Comparison of ENCODE assay signal across 10 cellular contexts in genomic region chr2:6909431-6910385, GRCh38. TPM values are rescaled to one million over a fixed set of nuclear protein-coding genes. Genes with fewer than 3 reads are reported as not detected.
DNase-seq lines count a peak whose midpoint lies in the region; ATAC-seq and TF ChIP-seq lines count a peak whose summit lies in the region.
"Had no signal": no experiment of that assay in that cellular context is flagged by ENCODE, and none has a peak within 500 bp of the region (broad histone marks: within the 10 kb centered on the region; RNA-seq: fewer than 3 reads in every experiment).

No MANE protein-coding gene starts in this region.

- H3K4me3 ChIP-seq in GM12865 (ENCODE audit: low read depth, low read length) (no peak overlapping the region), neuronal stem cell (ENCODE audit: low read length in 2 of 2) (no peak overlapping the region), GM23248 (no peak overlapping the region)

- H3K36me3 ChIP-seq in neuronal stem cell (replicated peaks in 1 of 2; ENCODE audit: control insufficient read depth in 2 of 2, insufficient read depth in 2 of 2, low read length in 2 of 2), result no peaks in the 10 kb centered on the region
- H3K36me3 ChIP-seq in GM23248 (ENCODE audit: low read depth), result no peaks in the 10 kb centered on the region

- TF ChIP-seq CTCF in GM12865 (IDR thresholded peaks at IDR 0.05; ENCODE audit: insufficient read depth, low read depth, low read length, missing control alignments), result no peak

- no peak overlapping the region for H3K27ac ChIP-seq in neuronal stem cell (replicated peaks; ENCODE audit: low read length)
- H3K27ac ChIP-seq in GM23248, result no peak overlapping the region

- no peaks in the 10 kb centered on the region for H3F3A ChIP-seq in GM23248 (ENCODE audit: insufficient read depth)

- H2BK15ac ChIP-seq in neuronal stem cell (ENCODE audit: low read length), result no peak overlapping the region

- peak overlapping the region; percentile 98 for H3K27ac Mint-ChIP-seq in activated naive CD8-positive, alpha-beta T cell

- peaks cover 0 to 7% (median 0%) of the 10 kb centered on the region in 3 experiments for H3K27me3 ChIP-seq in neuronal stem cell (ENCODE audit: control insufficient read depth in 3 of 3, insufficient read depth in 3 of 3, low read depth in 1 of 3, low read length in 3 of 3)
- peaks cover 26% of the 10 kb centered on the region for H3K27me3 ChIP-seq in GM23248 (replicated peaks; ENCODE audit: insufficient read depth)

- H4K91ac ChIP-seq in neuronal stem cell (ENCODE audit: low read depth, low read length, poor library complexity), result no peak overlapping the region

- ATAC-seq in GM21390 (IDR thresholded peaks at IDR 0.05; ENCODE audit: unreplicated experiment), result peak; percentile 99
- ATAC-seq in HG03565 (IDR thresholded peaks at IDR 0.05; ENCODE audit: unreplicated experiment), result peak; percentile 99
- ATAC-seq: HCT116 had no signal

- no peak overlapping the region for H2AK5ac ChIP-seq in neuronal stem cell (ENCODE audit: low read depth, low read length)

- H3K4ac ChIP-seq in neuronal stem cell (ENCODE audit: low read length), result no peak overlapping the region

- H3K23ac ChIP-seq in neuronal stem cell (ENCODE audit: low read depth, low read length, poor library complexity), result no peak overlapping the region

- H2BK120ac ChIP-seq in neuronal stem cell (ENCODE audit: low read depth, low read length), result no peak overlapping the region

- no peaks in the 10 kb centered on the region for H3K27me3 Mint-ChIP-seq in activated naive CD8-positive, alpha-beta T cell

- H2AFZ ChIP-seq in neuronal stem cell (ENCODE audit: low read length) (no peak overlapping the region), GM23248 (no peak overlapping the region)

- peak overlapping the region; percentile 84 for H3K4me3 Mint-ChIP-seq in activated naive CD8-positive, alpha-beta T cell

- H2BK12ac ChIP-seq in neuronal stem cell (ENCODE audit: low read length), result no peak overlapping the region

- H3K18ac ChIP-seq in neuronal stem cell (ENCODE audit: low read length), result no peak overlapping the region

- no peak overlapping the region for H3K14ac ChIP-seq in neuronal stem cell (ENCODE audit: low read length)

- no peak overlapping the region for H2BK5ac ChIP-seq in neuronal stem cell (ENCODE audit: low read length)

- H3K4me2 ChIP-seq in neuronal stem cell (ENCODE audit: insufficient read depth, low read length, poor library complexity, severe bottlenecking) (no peak overlapping the region), GM23248 (ENCODE audit: unreplicated experiment) (no peak overlapping the region)

- H3K9ac ChIP-seq in neuronal stem cell (ENCODE audit: low read depth, low read length, poor library complexity), result no peak overlapping the region
- H3K9ac ChIP-seq in GM23248, result no peak overlapping the region

- H3K9me3 Mint-ChIP-seq in activated naive CD8-positive, alpha-beta T cell (ENCODE audit: low read depth), result no peaks in the 10 kb centered on the region

- H3K36me3 Mint-ChIP-seq in activated naive CD8-positive, alpha-beta T cell, result peaks cover 28% of the 10 kb centered on the region

- H3K9me2 ChIP-seq in GM23248 (ENCODE audit: insufficient read depth), result no peaks in the 10 kb centered on the region

- no peaks in the 10 kb centered on the region for H3K79me1 ChIP-seq in neuronal stem cell (ENCODE audit: low read depth, low read length)

- no peaks in the 10 kb centered on the region for H3K9me3 ChIP-seq in neuronal stem cell (replicated peaks in 1 of 2; ENCODE audit: control insufficient read depth in 2 of 2, insufficient read depth in 1 of 2, low read depth in 1 of 2, low read length in 2 of 2)
- H3K9me3 ChIP-seq in GM23248 (ENCODE audit: low read depth), result no peaks in the 10 kb centered on the region

- H4K8ac ChIP-seq in neuronal stem cell (ENCODE audit: low read depth, low read length), result no peak overlapping the region

- no peaks in the 10 kb centered on the region for H4K20me1 ChIP-seq in GM23248 (ENCODE audit: insufficient read depth)

- 100% methylated on average over 3 of the region's 8 CpGs; no CpG with 5 or more reads in 1 of the 2 donors for WGBS in neuronal stem cell (ENCODE audit: extremely low coverage in 2 of 2, insufficient read length in 2 of 2, insufficient replicate concordance in 1 of 2), 2 donors
- WGBS in GM23248 (ENCODE audit: low coverage in 1 of 2, low lambda C conversion rate in 2 of 2, missing lambda C conversion rate in 2 of 2), 2 experiments, result 77 to 81% methylated on average over 8 of the region's 8 CpGs

- peaks cover 93% of the 10 kb centered on the region for H3K4me1 Mint-ChIP-seq in activated naive CD8-positive, alpha-beta T cell (ENCODE audit: low read depth)

- H3K79me2 ChIP-seq in GM23248 (ENCODE audit: insufficient read depth), result no peaks in the 10 kb centered on the region

- DNase-seq in GM12865 (ENCODE audit: low read depth) (peak; percentile 84), neuronal stem cell (ENCODE audit: low spot score) (no peak), mucosa of gallbladder (ENCODE audit: low spot score) (no peak), inferior parietal cortex (ENCODE audit: extremely low spot score) (no peak), GM23248 (no peak)
- DNase-seq: mammary epithelial cell had no signal

- in situ Hi-C loops in GM23248 (cut with MboI), result loop anchor here (10.0 kb wide), 1 partner anchor 115 kb away; no protein-coding TSS in a partner anchor

- H3K4me1 ChIP-seq in neuronal stem cell (ENCODE audit: control insufficient read depth in 2 of 2, insufficient read depth in 1 of 2, low read depth in 1 of 2, low read length in 2 of 2), result no peaks in the 10 kb centered on the region
- no peaks in the 10 kb centered on the region for H3K4me1 ChIP-seq in GM23248 (ENCODE audit: insufficient read depth)

RNA-seq across cellular contexts. Expression of gene RNF144A, which starts 7.5 kb away (rescaled TPM):
- 26.6 TPM for polyA plus RNA-seq in neuronal stem cell (2013, experiment 1 of 2)
- polyA plus RNA-seq in neuronal stem cell (2013, experiment 2 of 2), result 27.4 TPM
- 15.4 TPM for total RNA-seq in mucosa of gallbladder
- 3.5 and 5.7 TPM in 2 replicates for total RNA-seq in GM23248 (2014; rRNA removed; shearing (Covaris generic))
- polyA plus RNA-seq in GM23248 (2016; fragmentation: Nextera tagmentation; extraction: Ambion mirVana), result 0.60 and 0.67 TPM in 2 replicates

RNA-seq across cellular contexts. Expression of gene RSAD2, which starts 32.1 kb away (rescaled TPM):
- 0.03 TPM for polyA plus RNA-seq in neuronal stem cell (2013, experiment 1 of 2)
- 0.06 TPM for polyA plus RNA-seq in neuronal stem cell (2013, experiment 2 of 2)
- total RNA-seq in mucosa of gallbladder, result 1.3 TPM
- total RNA-seq in GM23248 (2014; rRNA removed; shearing (Covaris generic)), result not detected in 2 replicates
- polyA plus RNA-seq in GM23248 (2016; fragmentation: Nextera tagmentation; extraction: Ambion mirVana), result not detected in 2 replicates

RNA-seq across cellular contexts. Expression of gene CMPK2, which starts 44.0 kb away (rescaled TPM):
- polyA plus RNA-seq in neuronal stem cell (2013, experiment 1 of 2), result 0.21 TPM
- 0.19 TPM for polyA plus RNA-seq in neuronal stem cell (2013, experiment 2 of 2)
- 2.9 TPM for total RNA-seq in mucosa of gallbladder
- total RNA-seq in GM23248 (2014; rRNA removed; shearing (Covaris generic)), result 0.13 TPM in 1 of 2 replicates, not detected in the other
- polyA plus RNA-seq in GM23248 (2016; fragmentation: Nextera tagmentation; extraction: Ambion mirVana), result 0.11 TPM in 1 of 2 replicates, not detected in the other
